ENCODE assay signal across 9 cellular contexts in the genomic region with DNA sequence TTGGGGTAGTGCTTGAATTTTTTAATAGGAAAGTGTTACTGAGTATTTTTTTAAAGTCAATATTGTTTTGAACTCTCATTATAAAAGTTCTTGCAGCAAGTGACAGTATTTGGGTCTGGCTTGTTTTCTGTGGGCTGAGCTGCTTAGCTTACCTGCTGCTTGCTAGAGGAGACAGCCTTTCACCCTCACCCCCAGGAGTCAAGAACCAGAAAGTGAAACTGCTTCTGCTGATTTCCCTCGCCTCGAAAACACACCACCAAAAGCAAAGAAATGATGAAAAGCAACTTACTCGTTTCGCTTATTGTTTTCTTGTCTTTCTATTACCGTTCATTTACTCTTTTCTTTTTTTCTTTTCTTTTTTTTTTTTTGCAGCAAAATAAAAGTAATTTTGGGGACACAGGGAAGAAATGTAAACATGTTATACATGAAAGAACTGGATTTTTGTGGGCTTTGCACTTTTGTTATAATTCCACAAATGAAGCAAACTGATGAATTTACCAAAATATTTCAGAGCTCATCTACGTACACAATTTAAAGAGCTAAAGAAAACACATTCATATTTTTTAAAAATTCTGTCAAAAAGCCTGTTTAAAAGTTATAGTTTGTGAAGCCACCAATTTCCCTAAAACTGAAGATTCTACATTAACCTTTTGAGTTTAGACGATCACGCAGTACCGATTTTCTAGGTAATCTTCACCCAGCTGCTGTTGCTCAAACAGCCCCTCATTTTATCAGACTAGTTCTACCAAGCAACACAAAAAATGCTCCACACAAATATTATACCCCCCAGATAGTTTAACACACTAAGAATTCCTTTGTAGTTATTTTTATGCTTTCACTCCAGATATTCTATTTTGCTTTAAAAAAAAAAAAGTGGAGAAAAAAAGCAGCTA. TPM values are rescaled to one million over a fixed set of nuclear protein-coding genes. Genes with fewer than 3 reads are reported as not detected.
DNase-seq lines count a peak whose midpoint lies in the region; ATAC-seq, FAIRE-seq and TF ChIP-seq lines count a peak whose summit lies in the region.
"Had no signal": no experiment of that assay in that cellular context is flagged by ENCODE, and none has a peak within 500 bp of the region (broad histone marks: within the 10 kb centered on the region; RNA-seq: fewer than 3 reads in every experiment).

No MANE protein-coding gene starts in this region.

- peak; percentile 52 for DNase-seq in GM12891 (ENCODE audit: insufficient read length, low spot score)
- peak; percentile 82 for DNase-seq in activated CD8-positive, alpha-beta memory T cell treated with anti-CD3 and anti-CD28 coated beads, Interleukin-2, amount 10 ng/mL, durations not matched to agents 7 days and 5 days
- DNase-seq in DMS114 treated with DMSO at 0.1 percent for 48 hours (lab: John Stamatoyannopoulos, UW; ENCODE audit: unreplicated experiment): no peak
- no peak for DNase-seq in NCI-H774 (lab: John Stamatoyannopoulos, UW)
- DNase-seq in glomerular visceral epithelial cell (ENCODE audit: extremely low spot score): no peak

- peaks cover 23% of the 10 kb centered on the region for H3K36me3 Mint-ChIP-seq in activated CD8-positive, alpha-beta memory T cell treated with anti-CD3 and anti-CD28 coated beads, Interleukin-2, amount 10 ng/mL, durations not matched to agents 7 days and 5 days

- ATAC-seq in HG03066 (IDR thresholded peaks at IDR 0.05; ENCODE audit: low read depth, unreplicated experiment) (peak; percentile 67), GM21367 (IDR thresholded peaks at IDR 0.05; ENCODE audit: unreplicated experiment) (no peak)
- ATAC-seq in activated CD8-positive, alpha-beta memory T cell treated with anti-CD3 and anti-CD28 coated beads, Interleukin-2, amount 10 ng/mL, durations not matched to agents 7 days and 5 days: peak; percentile 15

- H3K9me3 Mint-ChIP-seq in activated CD8-positive, alpha-beta memory T cell treated with anti-CD3 and anti-CD28 coated beads, Interleukin-2, amount 10 ng/mL, durations not matched to agents 7 days and 5 days (ENCODE audit: low read depth): no peaks in the 10 kb centered on the region

- H3K4me1 Mint-ChIP-seq in activated CD8-positive, alpha-beta memory T cell treated with anti-CD3 and anti-CD28 coated beads, Interleukin-2, amount 10 ng/mL, durations not matched to agents 7 days and 5 days: peaks cover 71% of the 10 kb centered on the region

- H3K4me3 Mint-ChIP-seq in activated CD8-positive, alpha-beta memory T cell treated with anti-CD3 and anti-CD28 coated beads, Interleukin-2, amount 10 ng/mL, durations not matched to agents 7 days and 5 days: peak overlapping the region; percentile 84

- H3K27ac Mint-ChIP-seq in activated CD8-positive, alpha-beta memory T cell treated with anti-CD3 and anti-CD28 coated beads, Interleukin-2, amount 10 ng/mL, durations not matched to agents 7 days and 5 days: peak overlapping the region; percentile 98

- H3K4me3 ChIP-seq in mononuclear cell (ENCODE audit: low read length): peak overlapping the region; percentile 46
- H3K4me3 ChIP-seq: cardiac muscle cell had no signal

- peaks cover 68% of the 10 kb centered on the region for H3K4me1 ChIP-seq in mononuclear cell (ENCODE audit: insufficient read depth, low read length)

- H3K27me3 Mint-ChIP-seq in activated CD8-positive, alpha-beta memory T cell treated with anti-CD3 and anti-CD28 coated beads, Interleukin-2, amount 10 ng/mL, durations not matched to agents 7 days and 5 days: no peaks in the 10 kb centered on the region

- no peak for TF ChIP-seq POLR2A in GM12891 (IDR thresholded peaks at IDR 0.05; ENCODE audit: low read depth, low read length)

- FAIRE-seq in GM12891 (lab: Jason Lieb, UNC): peak; percentile 90

- CTCF ChIA-PET in activated CD8-positive, alpha-beta memory T cell treated with anti-CD3 and anti-CD28 coated beads, Interleukin-2, amount 10 ng/mL, durations not matched to agents 7 days and 5 days (lab: Charles Lee): interaction anchor here (1.3 to 8.0 kb wide), 7 partner anchors 10 to 96 kb away, joined by 6 to 72 read pairs (median 9); no protein-coding TSS in a partner anchor

- H3K9me3 ChIP-seq in mononuclear cell (ENCODE audit: low read depth, low read length): no peaks in the 10 kb centered on the region

- H3K27me3 ChIP-seq in mononuclear cell (ENCODE audit: insufficient read depth, low read length): peaks cover 3% of the 10 kb centered on the region
- H3K27me3 ChIP-seq: cardiac muscle cell had no signal

TF ChIP-seq in GM12891, 5 proteins besides CTCF, POLR2A, EP300 and RAD21:
- TF ChIP-seq PAX5 (IDR thresholded peaks at IDR 0.05; ENCODE audit: insufficient read depth, low read length, severe bottlenecking) (no peak), TAF1 (IDR thresholded peaks at IDR 0.05; ENCODE audit: low read depth, low read length) (no peak), POLR2AphosphoS5 (IDR thresholded peaks at IDR 0.05; ENCODE audit: low read depth, low read length) (no peak), SPI1 (IDR thresholded peaks at IDR 0.05; ENCODE audit: low read depth, low read length) (no peak), POU2F2 (IDR thresholded peaks at IDR 0.05; ENCODE audit: low read depth, low read length) (no peak)

RNA-seq across cellular contexts. Expression of a gene that starts 1.7 kb away (rescaled TPM):
- 0.10 TPM for polyA plus RNA-seq in GM12891 (2012; ENCODE audit: low read depth, missing spikeins)
- 10 to 100 TPM; 15.1 to 26.7 TPM for total RNA-seq in activated CD8-positive, alpha-beta memory T cell treated with anti-CD3 and anti-CD28 coated beads, Interleukin-2, amount 10 ng/mL, durations not matched to agents 7 days and 5 days
- total RNA-seq in mononuclear cell: 28.5 TPM
- total RNA-seq: cardiac muscle cell had no signal
- polyA plus RNA-seq: cardiac muscle cell had no signal

Comparison
In these comparisons a context has a peak if more than half of its experiments do, and no peak if none do; other contexts are left out.
1. DNase-seq: peak in GM12891 (single experiment) and activated CD8-positive, alpha-beta memory T cell treated with anti-CD3 and anti-CD28 coated beads, Interleukin-2, amount 10 ng/mL, durations not matched to agents 7 days and 5 days (single experiment); none in DMS114 treated with DMSO at 0.1 percent for 48 hours (single experiment), NCI-H774 (single experiment) and glomerular visceral epithelial cell (single experiment).